20 cellular contexts compared by ENCODE assay signal in the genomic region with DNA sequence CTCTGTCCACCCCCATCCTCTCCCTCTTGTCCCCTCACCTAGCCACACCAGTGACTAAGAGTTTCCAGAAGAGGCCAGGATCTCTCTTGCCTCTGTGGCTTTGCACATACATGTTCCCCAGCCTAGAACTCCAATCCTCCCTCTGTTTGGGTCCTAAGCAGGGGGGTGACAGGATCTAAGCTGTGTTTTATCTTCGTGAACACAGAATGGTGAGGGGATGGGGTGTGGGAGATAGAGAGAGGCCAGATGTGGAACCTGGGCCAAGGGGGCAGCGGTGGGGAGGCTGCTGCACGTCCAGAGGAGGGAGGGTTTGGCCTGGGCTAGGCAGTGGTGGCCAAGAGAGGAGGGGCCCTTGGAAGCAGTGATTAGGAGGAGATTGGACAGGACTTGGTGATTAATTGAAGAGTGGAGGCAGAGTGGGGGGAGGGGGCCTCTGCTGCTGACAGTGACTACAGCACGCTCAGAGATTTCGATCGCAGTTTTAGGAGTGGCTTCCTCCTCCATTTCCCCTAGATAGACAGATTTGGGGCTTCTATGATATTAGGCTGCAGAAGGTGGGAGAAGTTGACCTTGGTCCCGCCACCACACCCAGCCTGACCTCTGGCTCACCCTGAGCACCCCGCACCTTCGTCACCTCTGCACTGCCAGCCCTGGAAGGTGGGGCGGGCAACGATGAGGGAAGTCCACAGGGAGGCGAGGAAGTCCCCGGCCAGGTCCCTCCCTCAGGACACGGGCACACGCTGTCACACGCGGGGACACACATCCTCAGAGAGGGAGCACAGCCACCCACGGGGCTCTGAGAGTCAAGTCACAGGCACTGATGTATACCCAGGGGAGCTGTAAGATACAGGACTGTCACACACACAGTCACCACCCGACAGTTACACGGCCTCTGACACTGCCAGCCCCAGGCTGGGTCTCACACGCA. TPM values are rescaled to one million over a fixed set of nuclear protein-coding genes. Genes with fewer than 3 reads are reported as not detected.
A peak's percentile ranks its signal among the peaks of the same experiment; 100 is the strongest.
DNase-seq lines count a peak whose midpoint lies in the region; ATAC-seq and TF ChIP-seq lines count a peak whose summit lies in the region.
"Had no signal": no experiment of that assay in that cellular context is flagged by ENCODE, and none has a peak within 500 bp of the region (broad histone marks: within the 10 kb centered on the region; RNA-seq: fewer than 3 reads in every experiment).

No MANE protein-coding gene starts in this region.

- CTCF ChIA-PET in HEK293 (lab: Yijun Ruan, JAX): interaction anchor here (1.6 kb wide), 1 partner anchor 7 kb away, joined by 7 read pairs; no protein-coding TSS in a partner anchor

- H3K4me3 ChIP-seq in HEK293 (ENCODE audit: low read depth, low read length): no peak overlapping the region
- no peak overlapping the region for H3K4me3 ChIP-seq in heart right ventricle

- POLR2A ChIA-PET in HEK293 (lab: Yijun Ruan, JAX): no interaction called here

- no peaks in the 10 kb centered on the region for H3K9me3 Mint-ChIP-seq in T-helper 2 cell treated with Interferon-gamma antibody and Interleukin-4, amounts not matched to agents 5 μg/mL and 100 μg/mL, for 36 hours
- no peaks in the 10 kb centered on the region for H3K9me3 Mint-ChIP-seq in activated T-cell treated with anti-CD3 and anti-CD28 coated beads, Interleukin-2, amount 50 U/mL, for 24 hours
- H3K9me3 Mint-ChIP-seq in activated naive CD8-positive, alpha-beta T cell treated with anti-CD3 and anti-CD28 coated beads for 36 hours: no peaks in the 10 kb centered on the region
- H3K9me3 Mint-ChIP-seq: activated naive CD8-positive, alpha-beta T cell treated with anti-CD3 and anti-CD28 coated beads, Interleukin-2, amount 10 ng/mL, durations not matched to agents 7 days and 5 days had no signal

- no peak for DNase-seq in T-helper 2 cell treated with Interferon-gamma antibody and Interleukin-4, amounts not matched to agents 5 μg/mL and 100 μg/mL, for 36 hours (ENCODE audit: low spot score)
- DNase-seq in heart right ventricle: no peak
- DNase-seq in sciatic nerve (ENCODE audit: low spot score): no peak
- no peak for DNase-seq in activated T-cell treated with anti-CD3 and anti-CD28 coated beads, Interleukin-2, amount 50 U/mL, for 24 hours
- DNase-seq in activated naive CD8-positive, alpha-beta T cell treated with anti-CD3 and anti-CD28 coated beads for 36 hours: no peak
- DNase-seq in NCI-H510A (lab: John Stamatoyannopoulos, UW): no peak
- no peak for DNase-seq in cerebellum (ENCODE audit: low spot score)
- DNase-seq: activated CD4-positive, alpha-beta T cell treated with anti-CD3 and anti-CD28 coated beads for 1 hour; activated naive CD8-positive, alpha-beta T cell treated with anti-CD3 and anti-CD28 coated beads, Interleukin-2, amount 10 ng/mL, durations not matched to agents 7 days and 5 days; activated T-cell treated with anti-CD3 and anti-CD28 coated beads, Interleukin-2, amount 50 U/mL, for 1 hour; DMS153; Kasumi-1; kidney glomerular epithelial cell; NCI-H1694; NCI-H524 treated with DMSO at 0.1 percent for 48 hours; stimulated activated CD4-positive, alpha-beta T cell treated with anti-CD3 and anti-CD28 coated beads, Interleukin-2, amount 100 ng/mL, for 24 hours; T-helper 1 cell had no signal

- peak in 6 of 8 donors; percentile 10 to 32 (median 20) for ATAC-seq in heart right ventricle
- peak; percentile 14 for ATAC-seq in sciatic nerve
- ATAC-seq: esophagus mucosa had no signal

- 46 to 50% methylated on average over 21 of the region's 21 CpGs for WGBS in heart right ventricle, 2 donors

- intact Hi-C loops in heart right ventricle (cut with DNase I): loop anchor here in 4 of 10 donors (10.0 kb wide), 3 partner anchors 67 to 283 kb away; no protein-coding TSS in a partner anchor
- intact Hi-C loops in sciatic nerve (cut with DNase I): no loop called here

- peaks cover 0 to 18% (median 2%) of the 10 kb centered on the region in 7 donors for H3K27me3 ChIP-seq in heart right ventricle

- peaks cover 7% of the 10 kb centered on the region for H3K4me1 Mint-ChIP-seq in T-helper 2 cell treated with Interferon-gamma antibody and Interleukin-4, amounts not matched to agents 5 μg/mL and 100 μg/mL, for 36 hours (ENCODE audit: low read depth)
- H3K4me1 Mint-ChIP-seq in activated T-cell treated with anti-CD3 and anti-CD28 coated beads, Interleukin-2, amount 50 U/mL, for 24 hours (ENCODE audit: low read depth): peaks cover 1% of the 10 kb centered on the region
- H3K4me1 Mint-ChIP-seq in activated naive CD8-positive, alpha-beta T cell treated with anti-CD3 and anti-CD28 coated beads for 36 hours: no peaks in the 10 kb centered on the region
- H3K4me1 Mint-ChIP-seq: activated naive CD8-positive, alpha-beta T cell treated with anti-CD3 and anti-CD28 coated beads, Interleukin-2, amount 10 ng/mL, durations not matched to agents 7 days and 5 days had no signal

- H3K4me3 Mint-ChIP-seq in T-helper 2 cell treated with Interferon-gamma antibody and Interleukin-4, amounts not matched to agents 5 μg/mL and 100 μg/mL, for 36 hours: no peak overlapping the region
- H3K4me3 Mint-ChIP-seq in activated T-cell treated with anti-CD3 and anti-CD28 coated beads, Interleukin-2, amount 50 U/mL, for 24 hours: no peak overlapping the region
- H3K4me3 Mint-ChIP-seq in activated naive CD8-positive, alpha-beta T cell treated with anti-CD3 and anti-CD28 coated beads for 36 hours: no peak overlapping the region
- H3K4me3 Mint-ChIP-seq: activated naive CD8-positive, alpha-beta T cell treated with anti-CD3 and anti-CD28 coated beads, Interleukin-2, amount 10 ng/mL, durations not matched to agents 7 days and 5 days had no signal

- H3K4me1 ChIP-seq in HEK293 (ENCODE audit: control insufficient read depth, insufficient read depth, low read length) (no peaks in the 10 kb centered on the region; the same call in 1 of the 2 replicates), heart right ventricle (peaks cover 3 to 21% (median 13%) of the 10 kb centered on the region in 9 donors)

- no peaks in the 10 kb centered on the region for H3K27me3 Mint-ChIP-seq in T-helper 2 cell treated with Interferon-gamma antibody and Interleukin-4, amounts not matched to agents 5 μg/mL and 100 μg/mL, for 36 hours (ENCODE audit: low read depth)
- peaks cover 19% of the 10 kb centered on the region for H3K27me3 Mint-ChIP-seq in activated T-cell treated with anti-CD3 and anti-CD28 coated beads, Interleukin-2, amount 50 U/mL, for 24 hours
- H3K27me3 Mint-ChIP-seq in activated naive CD8-positive, alpha-beta T cell treated with anti-CD3 and anti-CD28 coated beads for 36 hours: peaks cover 14% of the 10 kb centered on the region

- H3K36me3 ChIP-seq in HEK293 (ENCODE audit: control insufficient read depth in 2 of 2, insufficient read depth in 1 of 2, low read length in 2 of 2): no peaks in the 10 kb centered on the region
- H3K36me3 ChIP-seq in heart right ventricle: no peaks in the 10 kb centered on the region

- H3K27ac ChIP-seq in HEK293 (ENCODE audit: extremely low read depth, low read depth, low read length) (no peak overlapping the region), heart right ventricle (no peak overlapping the region)
- H3K27ac ChIP-seq: HL-60 had no signal

- peak overlapping the region; percentile 1 for H3K27ac Mint-ChIP-seq in T-helper 2 cell treated with Interferon-gamma antibody and Interleukin-4, amounts not matched to agents 5 μg/mL and 100 μg/mL, for 36 hours
- no peak overlapping the region for H3K27ac Mint-ChIP-seq in activated T-cell treated with anti-CD3 and anti-CD28 coated beads, Interleukin-2, amount 50 U/mL, for 24 hours
- H3K27ac Mint-ChIP-seq in activated naive CD8-positive, alpha-beta T cell treated with anti-CD3 and anti-CD28 coated beads for 36 hours: no peak overlapping the region
- H3K27ac Mint-ChIP-seq: activated naive CD8-positive, alpha-beta T cell treated with anti-CD3 and anti-CD28 coated beads, Interleukin-2, amount 10 ng/mL, durations not matched to agents 7 days and 5 days had no signal

- H3K9me3 ChIP-seq in HEK293 (ENCODE audit: control insufficient read depth, insufficient read depth, low read depth, low read length): no peaks in the 10 kb centered on the region
- no peaks in the 10 kb centered on the region for H3K9me3 ChIP-seq in heart right ventricle

- TF ChIP-seq CTCF in HEK293 (tag by site-specific recombination; IDR thresholded peaks at IDR 0.05) (no peak), heart right ventricle (IDR thresholded peaks at IDR 0.05) (no peak)

- no peaks in the 10 kb centered on the region for H3K36me3 Mint-ChIP-seq in T-helper 2 cell treated with Interferon-gamma antibody and Interleukin-4, amounts not matched to agents 5 μg/mL and 100 μg/mL, for 36 hours (ENCODE audit: low read depth)
- H3K36me3 Mint-ChIP-seq in activated T-cell treated with anti-CD3 and anti-CD28 coated beads, Interleukin-2, amount 50 U/mL, for 24 hours (ENCODE audit: low read depth): no peaks in the 10 kb centered on the region
- no peaks in the 10 kb centered on the region for H3K36me3 Mint-ChIP-seq in activated naive CD8-positive, alpha-beta T cell treated with anti-CD3 and anti-CD28 coated beads for 36 hours
- H3K36me3 Mint-ChIP-seq: activated naive CD8-positive, alpha-beta T cell treated with anti-CD3 and anti-CD28 coated beads, Interleukin-2, amount 10 ng/mL, durations not matched to agents 7 days and 5 days had no signal

TF ChIP-seq in HEK293, 187 proteins besides CTCF, POLR2A, EP300 and RAD21 (continues in another document):
- TF ChIP-seq ZBTB8A (tag by site-specific recombination; IDR thresholded peaks at IDR 0.05) (no peak), BCL11A (tag by site-specific recombination; IDR thresholded peaks at IDR 0.05; ENCODE audit: low read depth) (no peak), ZNF132 (tag by site-specific recombination; IDR thresholded peaks at IDR 0.05; ENCODE audit: borderline replicate concordance) (no peak), ZNF830 (tag by site-specific recombination; IDR thresholded peaks at IDR 0.05; ENCODE audit: low read depth) (no peak), ZNF510 (tag by site-specific recombination; IDR thresholded peaks at IDR 0.05; ENCODE audit: insufficient replicate concordance) (no peak)

RNA-seq across cellular contexts. Expression of gene ADGRB2, which starts 17.3 kb away (rescaled TPM):
- 10 to 100 TPM in 2 of 10 donors, 1 to 10 TPM in 8; 4.4 to 14.9 (median 8.6) TPM for total RNA-seq in heart right ventricle
- polyA plus RNA-seq in heart right ventricle: 10 to 100 TPM in 1 of 2 donors, under 1 TPM in 1; 0.91 to 17.9 TPM
- total RNA-seq in sciatic nerve: 5.2 TPM
- under 1 TPM; 0.08 to 0.18 TPM for total RNA-seq in activated naive CD8-positive, alpha-beta T cell treated with anti-CD3 and anti-CD28 coated beads for 36 hours
- total RNA-seq in cerebellum: 34.0 TPM

RNA-seq across cellular contexts. Expression of gene SPOCD1, which starts 34.4 kb away (rescaled TPM):
- total RNA-seq in heart right ventricle: 1 to 10 TPM in 1 of 10 donors, under 1 TPM in 2, not detected in 7; 0.12 to 1.2 (median 0.65) TPM
- under 1 TPM in 1 of 2 donors, not detected in 1; 0.17 TPM for polyA plus RNA-seq in heart right ventricle
- 1.3 TPM for total RNA-seq in sciatic nerve
- total RNA-seq in activated naive CD8-positive, alpha-beta T cell treated with anti-CD3 and anti-CD28 coated beads for 36 hours: not detected
- not detected for total RNA-seq in cerebellum
